In genomic region chr3:113200351-113200750, GRCh38 we compare ENCODE assay signal across 28 cellular contexts. TPM values are rescaled to one million over a fixed set of nuclear protein-coding genes. Genes with fewer than 3 reads are reported as not detected.
"Had no signal": no experiment of that assay in that cellular context is flagged by ENCODE, and none has a peak within 500 bp of the region (broad histone marks: within the 10 kb centered on the region; RNA-seq: fewer than 3 reads in every experiment).

No MANE protein-coding gene starts in this region.

- H3K27me3 ChIP-seq: brain microvascular endothelial cell, dorsolateral prefrontal cortex, esophagus squamous epithelium, gastroesophageal sphincter had no signal

- H3K9me3 ChIP-seq: esophagus squamous epithelium, gastroesophageal sphincter had no signal

- H3K27ac Mint-ChIP-seq: activated CD4-positive, alpha-beta memory T cell treated with anti-CD3 and anti-CD28 coated beads for 36 hours; activated CD4-positive, alpha-beta T cell treated with anti-CD3 and anti-CD28 coated beads for 36 hours; activated CD4-positive, alpha-beta T cell treated with anti-CD3 and anti-CD28 coated beads, Interleukin-2, amount 10 ng/mL, durations not matched to agents 24 days and 14 days; activated CD8-positive, alpha-beta memory T cell treated with anti-CD3 and anti-CD28 coated beads, Interleukin-2, amount 10 ng/mL, durations not matched to agents 7 days and 5 days; activated CD8-positive, alpha-beta T cell treated with anti-CD3 and anti-CD28 coated beads, Interleukin-2, amount 10 ng/mL, durations not matched to agents 7 days and 5 days; activated naive CD4-positive, alpha-beta T cell treated with anti-CD3 and anti-CD28 coated beads, Interleukin-2, amount 10 ng/mL, durations not matched to agents 7 days and 5 days; activated naive CD4-positive, alpha-beta T cell treated with anti-CD3 and anti-CD28 coated beads, Interleukin-2, amount 50 U/mL, for 72 hours; activated naive CD8-positive, alpha-beta T cell treated with anti-CD3 and anti-CD28 coated beads, Interleukin-2, amount 10 ng/mL, durations not matched to agents 7 days and 5 days; activated T-helper 1 cell treated with anti-CD3 and anti-CD28 coated beads, Interleukin-12 subunit alpha, Interleukin-12 subunit beta, Interleukin-2, Interleukin-4 antibody, amounts not matched to agents 30 ng/mL and 10 ng/mL and 1 ng/mL, durations not matched to agents 14 hours and 24 hours and 36 hours; activated T-helper 2 cell treated with anti-CD3 and anti-CD28 coated beads, Interferon-gamma antibody, Interleukin-2, Interleukin-4, amounts not matched to agents 10 μg/mL and 5 μg/mL and 100 μg/mL, durations not matched to agents 14 hours and 24 hours and 36 hours; dendritic cell treated with granulocyte-macrophage colony-stimulating factor and Interleukin-4, amounts not matched to agents 40 ng/mL and 50 ng/mL, for 4 days; effector memory CD8-positive, alpha-beta T cell had no signal

- H3K4me3 Mint-ChIP-seq: activated CD4-positive, alpha-beta memory T cell treated with anti-CD3 and anti-CD28 coated beads for 36 hours; activated CD4-positive, alpha-beta T cell treated with anti-CD3 and anti-CD28 coated beads for 36 hours; activated CD4-positive, alpha-beta T cell treated with anti-CD3 and anti-CD28 coated beads, Interleukin-2, amount 10 ng/mL, durations not matched to agents 24 days and 14 days; activated CD8-positive, alpha-beta memory T cell treated with anti-CD3 and anti-CD28 coated beads, Interleukin-2, amount 10 ng/mL, durations not matched to agents 7 days and 5 days; activated CD8-positive, alpha-beta T cell treated with anti-CD3 and anti-CD28 coated beads, Interleukin-2, amount 10 ng/mL, durations not matched to agents 7 days and 5 days; activated naive CD4-positive, alpha-beta T cell treated with anti-CD3 and anti-CD28 coated beads, Interleukin-2, amount 10 ng/mL, durations not matched to agents 7 days and 5 days; activated naive CD8-positive, alpha-beta T cell treated with anti-CD3 and anti-CD28 coated beads, Interleukin-2, amount 10 ng/mL, durations not matched to agents 7 days and 5 days; activated T-helper 1 cell treated with anti-CD3 and anti-CD28 coated beads, Interleukin-12 subunit alpha, Interleukin-12 subunit beta, Interleukin-2, Interleukin-4 antibody, amounts not matched to agents 30 ng/mL and 10 ng/mL and 1 ng/mL, durations not matched to agents 14 hours and 24 hours and 36 hours; central memory CD8-positive, alpha-beta T cell; dendritic cell treated with granulocyte-macrophage colony-stimulating factor and Interleukin-4, amounts not matched to agents 40 ng/mL and 50 ng/mL, for 4 days; effector memory CD8-positive, alpha-beta T cell had no signal

- ATAC-seq: activated CD4-positive, alpha-beta T cell treated with anti-CD3 and anti-CD28 coated beads for 36 hours; activated CD8-positive, alpha-beta memory T cell treated with anti-CD3 and anti-CD28 coated beads, Interleukin-2, amount 10 ng/mL, durations not matched to agents 7 days and 5 days; activated CD8-positive, alpha-beta T cell treated with anti-CD3 and anti-CD28 coated beads, Interleukin-2, amount 10 ng/mL, durations not matched to agents 7 days and 5 days; activated naive CD4-positive, alpha-beta T cell treated with anti-CD3 and anti-CD28 coated beads, Interleukin-2, amount 50 U/mL, for 72 hours; effector memory CD8-positive, alpha-beta T cell; gastroesophageal sphincter had no signal

- H3K4me3 ChIP-seq: coronary artery, dorsolateral prefrontal cortex, esophagus squamous epithelium, gastroesophageal sphincter had no signal

- H3K4me1 Mint-ChIP-seq: activated CD4-positive, alpha-beta T cell treated with anti-CD3 and anti-CD28 coated beads for 36 hours; activated CD4-positive, alpha-beta T cell treated with anti-CD3 and anti-CD28 coated beads, Interleukin-2, amount 10 ng/mL, durations not matched to agents 24 days and 14 days; activated CD8-positive, alpha-beta memory T cell treated with anti-CD3 and anti-CD28 coated beads, Interleukin-2, amount 10 ng/mL, durations not matched to agents 7 days and 5 days; activated naive CD4-positive, alpha-beta T cell treated with anti-CD3 and anti-CD28 coated beads, Interleukin-2, amount 10 ng/mL, durations not matched to agents 7 days and 5 days; activated naive CD8-positive, alpha-beta T cell treated with anti-CD3 and anti-CD28 coated beads, Interleukin-2, amount 10 ng/mL, durations not matched to agents 7 days and 5 days; central memory CD8-positive, alpha-beta T cell had no signal

- DNase-seq: activated CD4-positive, alpha-beta memory T cell treated with anti-CD3 and anti-CD28 coated beads for 36 hours; activated CD4-positive, alpha-beta T cell treated with anti-CD3 and anti-CD28 coated beads for 36 hours; activated CD4-positive, alpha-beta T cell treated with anti-CD3 and anti-CD28 coated beads, Interleukin-2, amount 10 ng/mL, durations not matched to agents 24 days and 14 days; activated CD4-positive, CD25-positive, alpha-beta regulatory T cell; activated CD4-positive, CD25-positive, alpha-beta regulatory T cell treated with anti-CD3 and anti-CD28 coated beads, Interleukin-2, amount 50 U/mL, for 72 hours; activated CD8-positive, alpha-beta memory T cell treated with anti-CD3 and anti-CD28 coated beads, Interleukin-2, amount 10 ng/mL, durations not matched to agents 7 days and 5 days; activated CD8-positive, alpha-beta memory T cell treated with anti-CD3 and anti-CD28 coated beads, Interleukin-2, amount 50 U/mL, for 4 hours; activated CD8-positive, alpha-beta T cell treated with anti-CD3 and anti-CD28 coated beads, Interleukin-2, amount 10 ng/mL, durations not matched to agents 7 days and 5 days; activated effector memory CD4-positive, alpha-beta T cell treated with anti-CD3 and anti-CD28 coated beads, Interleukin-2, amount 50 U/mL, for 16 hours; activated naive CD4-positive, alpha-beta T cell treated with anti-CD3 and anti-CD28 coated beads, Interleukin-2, amount 10 ng/mL, durations not matched to agents 7 days and 5 days; activated naive CD8-positive, alpha-beta T cell treated with anti-CD3 and anti-CD28 coated beads, Interleukin-2, amount 10 ng/mL, durations not matched to agents 7 days and 5 days; activated T-cell treated with anti-CD3 and anti-CD28 coated beads, Interleukin-2, amount 50 U/mL, for 1 hour; activated T-cell treated with anti-CD3 and anti-CD28 coated beads, Interleukin-2, amount 50 U/mL, for 48 hours; brain microvascular endothelial cell; dorsolateral prefrontal cortex; effector CD4-positive, alpha-beta T cell; effector memory CD8-positive, alpha-beta T cell; erythroblast; esophagus squamous epithelium; foreskin melanocyte; T-helper 2 cell had no signal

- H3K36me3 ChIP-seq: brain microvascular endothelial cell, esophagus squamous epithelium, gastroesophageal sphincter had no signal

- H3K36me3 Mint-ChIP-seq: activated CD4-positive, alpha-beta memory T cell treated with anti-CD3 and anti-CD28 coated beads for 36 hours; activated CD8-positive, alpha-beta memory T cell treated with anti-CD3 and anti-CD28 coated beads, Interleukin-2, amount 10 ng/mL, durations not matched to agents 7 days and 5 days; activated naive CD4-positive, alpha-beta T cell treated with anti-CD3 and anti-CD28 coated beads, Interleukin-2, amount 10 ng/mL, durations not matched to agents 7 days and 5 days; activated naive CD4-positive, alpha-beta T cell treated with anti-CD3 and anti-CD28 coated beads, Interleukin-2, amount 50 U/mL, for 72 hours; activated naive CD8-positive, alpha-beta T cell treated with anti-CD3 and anti-CD28 coated beads, Interleukin-2, amount 10 ng/mL, durations not matched to agents 7 days and 5 days had no signal

- H3K27ac ChIP-seq: brain microvascular endothelial cell, coronary artery, dorsolateral prefrontal cortex, esophagus squamous epithelium, gastroesophageal sphincter had no signal

- H3K9me3 Mint-ChIP-seq: activated CD4-positive, alpha-beta memory T cell treated with anti-CD3 and anti-CD28 coated beads for 36 hours; activated CD4-positive, alpha-beta T cell treated with anti-CD3 and anti-CD28 coated beads, Interleukin-2, amount 10 ng/mL, durations not matched to agents 24 days and 14 days; activated naive CD4-positive, alpha-beta T cell treated with anti-CD3 and anti-CD28 coated beads, Interleukin-2, amount 10 ng/mL, durations not matched to agents 7 days and 5 days; activated naive CD4-positive, alpha-beta T cell treated with anti-CD3 and anti-CD28 coated beads, Interleukin-2, amount 50 U/mL, for 72 hours; activated naive CD8-positive, alpha-beta T cell treated with anti-CD3 and anti-CD28 coated beads, Interleukin-2, amount 10 ng/mL, durations not matched to agents 7 days and 5 days; activated T-helper 1 cell treated with anti-CD3 and anti-CD28 coated beads, Interleukin-12 subunit alpha, Interleukin-12 subunit beta, Interleukin-2, Interleukin-4 antibody, amounts not matched to agents 30 ng/mL and 10 ng/mL and 1 ng/mL, durations not matched to agents 14 hours and 24 hours and 36 hours; activated T-helper 2 cell treated with anti-CD3 and anti-CD28 coated beads, Interferon-gamma antibody, Interleukin-2, Interleukin-4, amounts not matched to agents 10 μg/mL and 5 μg/mL and 100 μg/mL, durations not matched to agents 14 hours and 24 hours and 36 hours; central memory CD8-positive, alpha-beta T cell; dendritic cell treated with granulocyte-macrophage colony-stimulating factor and Interleukin-4, amounts not matched to agents 40 ng/mL and 50 ng/mL, for 4 days; effector memory CD8-positive, alpha-beta T cell had no signal

RNA-seq across cellular contexts. Expression of gene BOC, which starts 11.0 kb away (rescaled TPM):
- total RNA-seq: activated CD4-positive, alpha-beta memory T cell treated with anti-CD3 and anti-CD28 coated beads for 36 hours; activated CD8-positive, alpha-beta memory T cell treated with anti-CD3 and anti-CD28 coated beads, Interleukin-2, amount 10 ng/mL, durations not matched to agents 7 days and 5 days; activated CD8-positive, alpha-beta T cell treated with anti-CD3 and anti-CD28 coated beads, Interleukin-2, amount 10 ng/mL, durations not matched to agents 7 days and 5 days; activated naive CD8-positive, alpha-beta T cell treated with anti-CD3 and anti-CD28 coated beads, Interleukin-2, amount 10 ng/mL, durations not matched to agents 7 days and 5 days had no signal
